In genomic region chr5:133478611-133479010, GRCh38 we compare ENCODE assay signal across 9 cellular contexts.
"Had no signal": no experiment of that assay in that cellular context is flagged by ENCODE, and none has a peak within 500 bp of the region (broad histone marks: within the 10 kb centered on the region; RNA-seq: fewer than 3 reads in every experiment).

No MANE protein-coding gene starts in this region.

- H3K9me3 ChIP-seq: HAP-1 had no signal

- H3K36me3 ChIP-seq: HAP-1 had no signal

- H3K27ac ChIP-seq: GM23248, HL-60 had no signal

- ATAC-seq: HCT116, K562 had no signal

- DNase-seq: GM23248, GOT3, H7, HFFc6, IMR-90 had no signal

- H3K4me3 ChIP-seq: GM23248, HAP-1, K562 had no signal

- H3K4me1 ChIP-seq: HAP-1 had no signal
